ENCODE assay signal across 26 cellular contexts in genomic region chr1:180256353-180257027, GRCh38. TPM values are rescaled to one million over a fixed set of nuclear protein-coding genes. Genes with fewer than 3 reads are reported as not detected.
DNase-seq lines count a peak whose midpoint lies in the region; ATAC-seq, FAIRE-seq and TF ChIP-seq lines count a peak whose summit lies in the region.
"Had no signal": no experiment of that assay in that cellular context is flagged by ENCODE, and none has a peak within 500 bp of the region (broad histone marks: within the 10 kb centered on the region; RNA-seq: fewer than 3 reads in every experiment).

No MANE protein-coding gene starts in this region.

- peaks cover 45% of the 10 kb centered on the region for H3K27me3 Mint-ChIP-seq in dendritic cell treated with granulocyte-macrophage colony-stimulating factor and Interleukin-4, amounts not matched to agents 40 ng/mL and 50 ng/mL, for 4 days

- H3K79me2 ChIP-seq in smooth muscle cell (ENCODE audit: low read depth) = no peaks in the 10 kb centered on the region

- intact Hi-C loops in heart right ventricle (cut with DNase I) = loop anchor here in 4 of 10 donors (2.0 to 10.0 kb wide), 3 partner anchors 158 to 221 kb away; no protein-coding TSS in a partner anchor
- intact Hi-C loops in dendritic cell treated with granulocyte-macrophage colony-stimulating factor and Interleukin-4, amounts not matched to agents 40 ng/mL and 50 ng/mL, for 4 days (cut with micrococcal nuclease) = no loop called here

- no peak overlapping the region for H3K9ac ChIP-seq in smooth muscle cell (ENCODE audit: low read depth)
- H3K9ac ChIP-seq: BLaER1 treated with 17β-estradiol and CSF1 and Interleukin-3, amounts not matched to agents 10 nM and 100 nM had no signal

- DNase-seq in heart right ventricle (no peak), right atrium auricular region (ENCODE audit: low spot score) (no peak), NCI-H82 (lab: John Stamatoyannopoulos, UW) (peak; percentile 90), cortex of kidney (lab: John Stamatoyannopoulos, UW) (no peak), RCC 7860 (ENCODE audit: low spot score) (no peak), smooth muscle cell (lab: John Stamatoyannopoulos, UW; ENCODE audit: unreplicated experiment) (no peak)
- DNase-seq: activated naive CD4-positive, alpha-beta T cell treated with anti-CD3 and anti-CD28 coated beads, Interleukin-2, amount 10 ng/mL, durations not matched to agents 7 days and 5 days; anterior cingulate cortex; caudate nucleus; NCI-H1092 treated with DMSO at 0.1 percent for 48 hours; NCI-H2029 treated with DMSO at 0.1 percent for 48 hours; NCI-H510A treated with DMSO at 0.1 percent for 48 hours; nucleus accumbens; RPMI8226; stimulated activated CD4-positive, alpha-beta T cell treated with anti-CD3 and anti-CD28 coated beads, Interleukin-12 subunit alpha, Interleukin-12 subunit beta, amount 100 ng/mL, for 4 hours; stimulated activated CD4-positive, alpha-beta T cell treated with anti-CD3 and anti-CD28 coated beads, Interleukin-4, amount 100 ng/mL, for 24 hours; stimulated activated naive B cell treated with anti-CD40 and anti-IgM and Interleukin-4, amounts not matched to agents 10 μg/mL and 1 μg/mL and 100 μg/mL, for 72 hours had no signal

- H3K27me3 ChIP-seq in heart right ventricle (peaks cover 0 to 92% (median 70%) of the 10 kb centered on the region in 7 donors), right atrium auricular region (no peaks in the 10 kb centered on the region), smooth muscle cell (ENCODE audit: low read depth) (peaks cover 7% of the 10 kb centered on the region)

- no peak for FAIRE-seq in RCC 7860 (lab: Jason Lieb, UNC)
- FAIRE-seq: H54, urothelium cell line had no signal

- no peak overlapping the region for H3K4me3 Mint-ChIP-seq in dendritic cell treated with granulocyte-macrophage colony-stimulating factor and Interleukin-4, amounts not matched to agents 40 ng/mL and 50 ng/mL, for 4 days
- H3K4me3 Mint-ChIP-seq: activated naive CD4-positive, alpha-beta T cell treated with anti-CD3 and anti-CD28 coated beads, Interleukin-2, amount 10 ng/mL, durations not matched to agents 7 days and 5 days; memory B cell; stimulated activated naive B cell treated with anti-CD40 and anti-IgM and Interleukin-4, amounts not matched to agents 10 μg/mL and 1 μg/mL and 100 μg/mL, for 72 hours; T-helper 2 cell treated with Interferon-gamma antibody and Interleukin-4, amounts not matched to agents 5 μg/mL and 100 μg/mL, for 36 hours had no signal

- no peak overlapping the region for H3K4me2 ChIP-seq in smooth muscle cell

- no peaks in the 10 kb centered on the region for H3F3A ChIP-seq in smooth muscle cell (ENCODE audit: low read depth)

- WGBS in heart right ventricle, 2 donors = 69 to 76% methylated on average over 15 of the region's 15 CpGs
- 88% methylated on average over 15 of the region's 15 CpGs for WGBS in smooth muscle cell (ENCODE audit: low lambda C conversion rate)

- no peaks in the 10 kb centered on the region for H4K20me1 ChIP-seq in smooth muscle cell (ENCODE audit: low read depth)

- ATAC-seq in heart right ventricle = peak in 5 of 8 donors; percentile 30 to 64 (median 45)
- ATAC-seq: stimulated activated naive B cell treated with anti-CD40 and anti-IgM and Interleukin-4, amounts not matched to agents 10 μg/mL and 1 μg/mL and 100 μg/mL, for 72 hours had no signal

- H3K4me1 Mint-ChIP-seq in dendritic cell treated with granulocyte-macrophage colony-stimulating factor and Interleukin-4, amounts not matched to agents 40 ng/mL and 50 ng/mL, for 4 days (ENCODE audit: low read depth) = peaks cover 32% of the 10 kb centered on the region
- H3K4me1 Mint-ChIP-seq: activated naive CD4-positive, alpha-beta T cell treated with anti-CD3 and anti-CD28 coated beads, Interleukin-2, amount 10 ng/mL, durations not matched to agents 7 days and 5 days had no signal

- H3K9me3 ChIP-seq in heart right ventricle (no peaks in the 10 kb centered on the region), right atrium auricular region (no peaks in the 10 kb centered on the region), smooth muscle cell (replicated peaks; ENCODE audit: low read depth) (no peaks in the 10 kb centered on the region)
- H3K9me3 ChIP-seq: BLaER1 treated with 17β-estradiol and CSF1 and Interleukin-3, amounts not matched to agents 10 nM and 100 nM had no signal

- H3K27ac Mint-ChIP-seq in dendritic cell treated with granulocyte-macrophage colony-stimulating factor and Interleukin-4, amounts not matched to agents 40 ng/mL and 50 ng/mL, for 4 days = peak overlapping the region; percentile 8
- H3K27ac Mint-ChIP-seq: activated naive CD4-positive, alpha-beta T cell treated with anti-CD3 and anti-CD28 coated beads, Interleukin-2, amount 10 ng/mL, durations not matched to agents 7 days and 5 days; memory B cell; stimulated activated naive B cell treated with anti-CD40 and anti-IgM and Interleukin-4, amounts not matched to agents 10 μg/mL and 1 μg/mL and 100 μg/mL, for 72 hours; T-helper 2 cell treated with Interferon-gamma antibody and Interleukin-4, amounts not matched to agents 5 μg/mL and 100 μg/mL, for 36 hours had no signal

- no peak overlapping the region for H2AFZ ChIP-seq in smooth muscle cell (ENCODE audit: low read depth)

- H3K4me1 ChIP-seq in heart right ventricle = no peaks in the 10 kb centered on the region
- no peaks in the 10 kb centered on the region for H3K4me1 ChIP-seq in right atrium auricular region
- no peaks in the 10 kb centered on the region for H3K4me1 ChIP-seq in smooth muscle cell (ENCODE audit: low read depth)

- H3K4me3 ChIP-seq in heart right ventricle (no peak overlapping the region), right atrium auricular region (no peak overlapping the region), smooth muscle cell (no peak overlapping the region)
- H3K4me3 ChIP-seq: BLaER1 treated with 17β-estradiol and CSF1 and Interleukin-3, amounts not matched to agents 10 nM and 100 nM had no signal

- H3K27ac ChIP-seq in heart right ventricle (no peak overlapping the region), right atrium auricular region (no peak overlapping the region), smooth muscle cell (ENCODE audit: low read depth) (no peak overlapping the region)
- H3K27ac ChIP-seq: BLaER1 treated with 17β-estradiol and CSF1 and Interleukin-3, amounts not matched to agents 10 nM and 100 nM had no signal

- no peaks in the 10 kb centered on the region for H3K36me3 Mint-ChIP-seq in dendritic cell treated with granulocyte-macrophage colony-stimulating factor and Interleukin-4, amounts not matched to agents 40 ng/mL and 50 ng/mL, for 4 days (ENCODE audit: low read depth)
- H3K36me3 Mint-ChIP-seq: activated naive CD4-positive, alpha-beta T cell treated with anti-CD3 and anti-CD28 coated beads, Interleukin-2, amount 10 ng/mL, durations not matched to agents 7 days and 5 days; memory B cell had no signal

- no peaks in the 10 kb centered on the region for H3K9me3 Mint-ChIP-seq in dendritic cell treated with granulocyte-macrophage colony-stimulating factor and Interleukin-4, amounts not matched to agents 40 ng/mL and 50 ng/mL, for 4 days
- H3K9me3 Mint-ChIP-seq: activated naive CD4-positive, alpha-beta T cell treated with anti-CD3 and anti-CD28 coated beads, Interleukin-2, amount 10 ng/mL, durations not matched to agents 7 days and 5 days; memory B cell; stimulated activated naive B cell treated with anti-CD40 and anti-IgM and Interleukin-4, amounts not matched to agents 10 μg/mL and 1 μg/mL and 100 μg/mL, for 72 hours; T-helper 2 cell treated with Interferon-gamma antibody and Interleukin-4, amounts not matched to agents 5 μg/mL and 100 μg/mL, for 36 hours had no signal

- no peak for TF ChIP-seq CTCF in heart right ventricle (IDR thresholded peaks at IDR 0.05)
- TF ChIP-seq CTCF in right atrium auricular region (IDR thresholded peaks at IDR 0.05) = no peak
- TF ChIP-seq CTCF in smooth muscle cell (IDR thresholded peaks at IDR 0.05; ENCODE audit: borderline replicate concordance, insufficient read depth, poor library complexity, severe bottlenecking) = no peak

- no peaks in the 10 kb centered on the region for H3K36me3 ChIP-seq in heart right ventricle
- no peaks in the 10 kb centered on the region for H3K36me3 ChIP-seq in right atrium auricular region
- H3K36me3 ChIP-seq in smooth muscle cell (ENCODE audit: low read depth) = no peaks in the 10 kb centered on the region
- H3K36me3 ChIP-seq: BLaER1 treated with 17β-estradiol and CSF1 and Interleukin-3, amounts not matched to agents 10 nM and 100 nM had no signal

RNA-seq across cellular contexts. Expression of gene LHX4, which starts 26.4 kb away (rescaled TPM):
- total RNA-seq in heart right ventricle = not detected
- polyA plus RNA-seq in heart right ventricle = under 1 TPM in 1 of 2 donors, not detected in 1; under 0.01 TPM
- not detected for total RNA-seq in right atrium auricular region
- total RNA-seq in smooth muscle cell = not detected in 2 replicates
- 0.39 TPM in 1 of 2 replicates, not detected in the other for polyA plus RNA-seq in smooth muscle cell
- total RNA-seq: dermis microvascular lymphatic vessel endothelial cell, kidney epithelial cell, temporal lobe had no signal
